27 cellular contexts compared by ENCODE assay signal in genomic region chr7:103637726-103638125, GRCh38.
A peak's percentile ranks its signal among the peaks of the same experiment; 100 is the strongest.
DNase-seq lines count a peak whose midpoint lies in the region; ATAC-seq and TF ChIP-seq lines count a peak whose summit lies in the region.
"Had no signal": no experiment of that assay in that cellular context is flagged by ENCODE, and none has a peak within 500 bp of the region (broad histone marks: within the 10 kb centered on the region; RNA-seq: fewer than 3 reads in every experiment).

No MANE protein-coding gene starts in this region.

- H3K9ac ChIP-seq in PC-3 (ENCODE audit: low read length): peak overlapping the region; percentile 78

- H3K27ac Mint-ChIP-seq in osteocyte (ENCODE audit: unreplicated experiment): peak overlapping the region; percentile 84
- H3K27ac Mint-ChIP-seq in natural killer cell treated with Interleukin-12 subunit alpha and Interleukin-12 subunit beta and Interleukin-15 and Interleukin-18, amount 100 ng/mL, for 72 hours: no peak overlapping the region
- H3K27ac Mint-ChIP-seq: activated CD4-positive, alpha-beta T cell treated with anti-CD3 and anti-CD28 coated beads, Interleukin-2, amount 10 ng/mL, durations not matched to agents 24 days and 14 days; T-helper 17 cell had no signal

- H3K4me1 ChIP-seq in PC-3 (ENCODE audit: insufficient read depth, low read length): peaks cover 61% of the 10 kb centered on the region
- H3K4me1 ChIP-seq: left ventricle myocardium inferior, psoas muscle, tibial artery had no signal

- peak overlapping the region; percentile 51 for H3K4me2 ChIP-seq in PC-3 (ENCODE audit: low read length)

- H3K4me3 Mint-ChIP-seq in osteocyte (ENCODE audit: unreplicated experiment): no peak overlapping the region
- H3K4me3 Mint-ChIP-seq in natural killer cell treated with Interleukin-12 subunit alpha and Interleukin-12 subunit beta and Interleukin-15 and Interleukin-18, amount 100 ng/mL, for 72 hours: no peak overlapping the region
- H3K4me3 Mint-ChIP-seq: activated CD4-positive, alpha-beta T cell treated with anti-CD3 and anti-CD28 coated beads, Interleukin-2, amount 10 ng/mL, durations not matched to agents 24 days and 14 days; neural crest cell; T-helper 17 cell had no signal

- H3K4me1 Mint-ChIP-seq in osteocyte (ENCODE audit: unreplicated experiment): peaks cover 40% of the 10 kb centered on the region
- H3K4me1 Mint-ChIP-seq in natural killer cell treated with Interleukin-12 subunit alpha and Interleukin-12 subunit beta and Interleukin-15 and Interleukin-18, amount 100 ng/mL, for 72 hours (ENCODE audit: low read depth in 2 of 2): no peaks in the 10 kb centered on the region
- H3K4me1 Mint-ChIP-seq: activated CD4-positive, alpha-beta T cell treated with anti-CD3 and anti-CD28 coated beads, Interleukin-2, amount 10 ng/mL, durations not matched to agents 24 days and 14 days; neural crest cell; T-helper 17 cell had no signal

- H4K20me1 ChIP-seq in PC-3 (ENCODE audit: low read length): no peaks in the 10 kb centered on the region

- BruUV-seq in PC-3 (replicated peaks; lab: Mats Ljungman, UMichigan): no TSS peak

- intact Hi-C loops in PC-3 (cut with micrococcal nuclease): loop anchor here (1.0 to 5.0 kb wide), 3 partner anchors 23 to 73 kb away; no protein-coding TSS in a partner anchor

- no peaks in the 10 kb centered on the region for H3F3A ChIP-seq in PC-3 (ENCODE audit: low read length, unreplicated experiment)

- no peak overlapping the region for H2AFZ ChIP-seq in PC-3 (ENCODE audit: low read length)

- POLR2A ChIA-PET in PC-3 (lab: Charles Lee; ENCODE audit: unreplicated experiment): no interaction called here

- H3K27ac ChIP-seq in PC-3 (ENCODE audit: low read length): peak overlapping the region; percentile 97
- H3K27ac ChIP-seq: HL-60, left ventricle myocardium inferior, psoas muscle, SJCRH30, tibial artery had no signal

- ATAC-seq in PC-3: peak; percentile 48
- no peak for ATAC-seq in natural killer cell treated with Interleukin-12 subunit alpha and Interleukin-12 subunit beta and Interleukin-15 and Interleukin-18, amount 100 ng/mL, for 72 hours
- ATAC-seq: esophagus mucosa; psoas muscle; stimulated activated naive CD8-positive, alpha-beta T cell treated with anti-CD3 and anti-CD28 coated beads, Interleukin-15, Interleukin-2, amounts not matched to agents 100 U/mL and 50 U/mL, for 24 hours; T-helper 17 cell had no signal

- H3K79me2 ChIP-seq in PC-3 (ENCODE audit: low read length): no peaks in the 10 kb centered on the region

- peak overlapping the region; percentile 8; the same call in 1 of the 2 replicates for H3K4me3 ChIP-seq in PC-3 (ENCODE audit: low read length)
- H3K4me3 ChIP-seq: left ventricle myocardium inferior, psoas muscle, SJCRH30, tibial artery had no signal

- H3K36me3 Mint-ChIP-seq in osteocyte (ENCODE audit: unreplicated experiment): no peaks in the 10 kb centered on the region
- H3K36me3 Mint-ChIP-seq in natural killer cell treated with Interleukin-12 subunit alpha and Interleukin-12 subunit beta and Interleukin-15 and Interleukin-18, amount 100 ng/mL, for 72 hours: no peaks in the 10 kb centered on the region

- TF ChIP-seq CTCF in PC-3 (conservative IDR thresholded peaks at IDR 0.05; ENCODE audit: low read depth, low read length) (no peak), osteocyte (IDR thresholded peaks at IDR 0.05) (no peak)

- DNase-seq in EH (ENCODE audit: low read depth) (peak; percentile 84), PC-3 (peak; percentile 69), dermis blood vessel endothelial cell (peak; percentile 30), osteocyte (ENCODE audit: extremely low spot score, unreplicated experiment) (no peak), NCI-H82 treated with DMSO at 0.1 percent for 48 hours (lab: John Stamatoyannopoulos, UW; ENCODE audit: unreplicated experiment) (no peak), glomerular visceral epithelial cell (ENCODE audit: extremely low spot score) (no peak), mucosa of gallbladder (ENCODE audit: low spot score) (no peak)
- DNase-seq in natural killer cell treated with Interleukin-12 subunit alpha and Interleukin-12 subunit beta and Interleukin-15 and Interleukin-18, amount 100 ng/mL, for 72 hours (ENCODE audit: low spot score): no peak
- DNase-seq: activated CD4-positive, alpha-beta T cell treated with anti-CD3 and anti-CD28 coated beads, Interleukin-2, amount 10 ng/mL, durations not matched to agents 24 days and 14 days; AML-193; COR-L47; DND-41; head of caudate nucleus; left ventricle myocardium inferior; MM.1S; NCI-H146; NCI-H2171 treated with DMSO at 0.1 percent for 48 hours; psoas muscle; SJCRH30; small intestine; stimulated activated CD4-positive, alpha-beta T cell treated with anti-CD3 and anti-CD28 coated beads, Interleukin-2, amount 100 ng/mL, for 48 hours; stimulated activated naive CD8-positive, alpha-beta T cell treated with anti-CD3 and anti-CD28 coated beads, Interleukin-15, Interleukin-2, amounts not matched to agents 100 U/mL and 50 U/mL, for 24 hours; T-helper 17 cell; tibial artery had no signal

- no peaks in the 10 kb centered on the region for H3K36me3 ChIP-seq in PC-3 (ENCODE audit: low read depth, low read length)
- H3K36me3 ChIP-seq: left ventricle myocardium inferior, tibial artery had no signal

- CTCF ChIA-PET in PC-3 (lab: Charles Lee): no interaction called here

- H3K9me3 ChIP-seq in PC-3 (ENCODE audit: low read length): no peaks in the 10 kb centered on the region
- H3K9me3 ChIP-seq: left ventricle myocardium inferior, psoas muscle, SJCRH30, tibial artery had no signal

- no peaks in the 10 kb centered on the region for H3K9me3 Mint-ChIP-seq in osteocyte (ENCODE audit: unreplicated experiment)
- peaks cover 3% of the 10 kb centered on the region for H3K9me3 Mint-ChIP-seq in natural killer cell treated with Interleukin-12 subunit alpha and Interleukin-12 subunit beta and Interleukin-15 and Interleukin-18, amount 100 ng/mL, for 72 hours
- H3K9me3 Mint-ChIP-seq: activated CD4-positive, alpha-beta T cell treated with anti-CD3 and anti-CD28 coated beads, Interleukin-2, amount 10 ng/mL, durations not matched to agents 24 days and 14 days; neural crest cell had no signal

- no peaks in the 10 kb centered on the region for H3K27me3 Mint-ChIP-seq in osteocyte (ENCODE audit: unreplicated experiment)
- H3K27me3 Mint-ChIP-seq in natural killer cell treated with Interleukin-12 subunit alpha and Interleukin-12 subunit beta and Interleukin-15 and Interleukin-18, amount 100 ng/mL, for 72 hours: no peaks in the 10 kb centered on the region
- H3K27me3 Mint-ChIP-seq: activated CD4-positive, alpha-beta T cell treated with anti-CD3 and anti-CD28 coated beads, Interleukin-2, amount 10 ng/mL, durations not matched to agents 24 days and 14 days had no signal

- H3K27me3 ChIP-seq in PC-3 (ENCODE audit: low read length): no peaks in the 10 kb centered on the region
- H3K27me3 ChIP-seq: SJCRH30, tibial artery had no signal

- H3K9me2 ChIP-seq in PC-3 (replicated peaks; ENCODE audit: low read length): no peaks in the 10 kb centered on the region

Comparison
In these comparisons a context has a peak if more than half of its experiments do, and no peak if none do; other contexts are left out.
1. DNase-seq: peak in EH (single experiment), PC-3 (single experiment) and dermis blood vessel endothelial cell (single experiment); none in osteocyte (single experiment), NCI-H82 treated with DMSO at 0.1 percent for 48 hours (single experiment), glomerular visceral epithelial cell (single experiment), mucosa of gallbladder (single experiment) and natural killer cell treated with Interleukin-12 subunit alpha and Interleukin-12 subunit beta and Interleukin-15 and Interleukin-18, amount 100 ng/mL, for 72 hours (single experiment).